31 cellular contexts compared by ENCODE assay signal in the genomic region with DNA sequence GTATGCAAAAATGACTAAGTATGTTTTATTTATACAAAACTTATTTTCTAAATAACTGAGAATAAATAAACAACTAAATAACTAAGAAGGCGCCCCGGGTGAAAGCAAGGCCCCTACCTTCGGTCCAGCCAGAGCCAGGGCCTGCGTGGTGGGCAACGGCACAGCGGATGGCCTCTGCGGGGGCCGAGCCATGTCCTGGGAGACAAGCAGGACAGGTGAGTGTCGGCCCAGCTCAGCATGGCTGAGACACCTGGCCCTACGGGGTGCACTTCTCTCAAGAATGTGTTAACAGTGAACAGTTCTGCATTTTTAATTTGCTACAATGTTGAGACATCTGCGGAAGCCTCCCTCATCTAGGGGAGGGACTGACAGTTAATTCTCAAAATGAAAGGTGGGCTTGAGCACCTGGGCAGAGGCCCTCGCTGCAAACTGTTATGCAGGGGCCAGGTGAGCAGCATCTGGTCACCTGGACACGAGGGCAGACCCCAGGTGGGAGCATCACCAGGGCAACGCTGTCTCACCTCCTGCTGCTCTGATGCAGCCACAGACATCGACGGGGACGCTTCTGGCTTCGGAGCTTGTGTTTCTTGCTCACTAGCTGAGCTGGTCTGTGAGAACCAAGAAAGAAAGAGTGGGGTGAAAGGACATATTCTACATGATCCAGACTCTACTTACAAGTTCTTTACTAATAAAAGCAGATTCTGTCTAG. TPM values are rescaled to one million over a fixed set of nuclear protein-coding genes. Genes with fewer than 3 reads are reported as not detected.
"Had no signal": no experiment of that assay in that cellular context is flagged by ENCODE, and none has a peak within 500 bp of the region (broad histone marks: within the 10 kb centered on the region; RNA-seq: fewer than 3 reads in every experiment).

No MANE protein-coding gene starts in this region.

- H3K9me3 ChIP-seq: adrenal gland, body of pancreas, esophagus squamous epithelium had no signal

- H3K4me1 ChIP-seq: adrenal gland, body of pancreas had no signal

- FAIRE-seq: colon, endometrium, endothelial cell of umbilical vein had no signal

- H3K27me3 ChIP-seq: adrenal gland, body of pancreas, esophagus squamous epithelium had no signal

- DNase-seq: activated CD4-positive, alpha-beta memory T cell treated with anti-CD3 and anti-CD28 coated beads for 36 hours; activated CD4-positive, alpha-beta T cell treated with anti-CD3 and anti-CD28 coated beads for 36 hours; activated CD4-positive, alpha-beta T cell treated with anti-CD3 and anti-CD28 coated beads, Interleukin-2, amount 10 ng/mL, durations not matched to agents 24 days and 14 days; activated CD4-positive, CD25-positive, alpha-beta regulatory T cell; activated CD4-positive, CD25-positive, alpha-beta regulatory T cell treated with anti-CD3 and anti-CD28 coated beads, Interleukin-2, amount 50 U/mL, for 72 hours; activated CD8-positive, alpha-beta memory T cell treated with anti-CD3 and anti-CD28 coated beads, Interleukin-2, amount 10 ng/mL, durations not matched to agents 7 days and 5 days; activated CD8-positive, alpha-beta memory T cell treated with anti-CD3 and anti-CD28 coated beads, Interleukin-2, amount 50 U/mL, for 4 hours; activated CD8-positive, alpha-beta T cell treated with anti-CD3 and anti-CD28 coated beads, Interleukin-2, amount 10 ng/mL, durations not matched to agents 7 days and 5 days; activated effector memory CD4-positive, alpha-beta T cell treated with anti-CD3 and anti-CD28 coated beads, Interleukin-2, amount 50 U/mL, for 16 hours; activated naive CD4-positive, alpha-beta T cell treated with anti-CD3 and anti-CD28 coated beads for 36 hours; activated naive CD8-positive, alpha-beta T cell treated with anti-CD3 and anti-CD28 coated beads for 36 hours; activated naive CD8-positive, alpha-beta T cell treated with anti-CD3 and anti-CD28 coated beads, Interleukin-2, amount 50 U/mL, for 24 hours; activated T-cell treated with anti-CD3 and anti-CD28 coated beads, Interleukin-2, amount 50 U/mL, for 1 hour; activated T-cell treated with anti-CD3 and anti-CD28 coated beads, Interleukin-2, amount 50 U/mL, for 48 hours; adrenal gland; amygdala; body of pancreas; caudate nucleus; cortex of kidney; dermis blood vessel endothelial cell; effector CD4-positive, alpha-beta T cell; effector memory CD8-positive, alpha-beta T cell; esophagus squamous epithelium; foreskin melanocyte; head of caudate nucleus; T-helper 2 cell had no signal

- H3K27ac ChIP-seq: adrenal gland, body of pancreas, epithelial cell of prostate, esophagus squamous epithelium had no signal

- H3K4me3 ChIP-seq: adrenal gland, body of pancreas, esophagus squamous epithelium had no signal

RNA-seq across cellular contexts. Expression of gene AMN, which starts 31.8 kb away (rescaled TPM):
- total RNA-seq: dermis blood vessel endothelial cell, endothelial cell of umbilical vein had no signal
- polyA plus RNA-seq: fibroblast of lung had no signal
